ENCODE assay signal across 8 cellular contexts in genomic region chr1:154558610-154559495, GRCh38. TPM values are rescaled to one million over a fixed set of nuclear protein-coding genes. Genes with fewer than 3 reads are reported as not detected.
DNase-seq lines count a peak whose midpoint lies in the region; ATAC-seq and TF ChIP-seq lines count a peak whose summit lies in the region.

Gene UBE2Q1, minus strand, starts transcription at chr1:154558662. Its CDS starts 109 bp downstream, at chr1:154558553.

- peaks cover 35% of the 10 kb centered on the region for H3K36me3 Mint-ChIP-seq in activated CD4-positive, alpha-beta T cell treated with anti-CD3 and anti-CD28 coated beads, Interleukin-2, amount 10 ng/mL, durations not matched to agents 24 days and 14 days (ENCODE audit: low read depth)

- intact Hi-C loops in activated CD4-positive, alpha-beta T cell treated with anti-CD3 and anti-CD28 coated beads, Interleukin-2, amount 10 ng/mL, durations not matched to agents 24 days and 14 days (cut with micrococcal nuclease): loop anchor here (1.0 to 5.0 kb wide), 12 partner anchors 9 to 526 kb away; partner anchors contain the start of genes ADAR, IL6R and UBAP2L
- intact Hi-C loops in left colon (cut with DNase I, micrococcal nuclease): no loop called here

- no peaks in the 10 kb centered on the region for H3K9me3 Mint-ChIP-seq in activated CD4-positive, alpha-beta T cell treated with anti-CD3 and anti-CD28 coated beads, Interleukin-2, amount 10 ng/mL, durations not matched to agents 24 days and 14 days

- POLR2A ChIA-PET in BJ (lab: Charles Lee): no interaction called here

- CTCF ChIA-PET in BJ (lab: Yijun Ruan, JAX): interaction anchor here (0.6 to 2.3 kb wide), 33 partner anchors 12 to 501 kb away, joined by 3 to 29 read pairs (median 4); partner anchors contain the start of genes PMVK and SHC1

- DNase-seq in BJ (ENCODE audit: low read depth): peak; percentile 88
- DNase-seq in NCI-H526 treated with DMSO at 0.1 percent for 48 hours (lab: John Stamatoyannopoulos, UW): peak; percentile 100
- DNase-seq in activated CD4-positive, alpha-beta T cell treated with anti-CD3 and anti-CD28 coated beads, Interleukin-2, amount 10 ng/mL, durations not matched to agents 24 days and 14 days: peak; percentile 100
- peak; percentile 100 for DNase-seq in coronary artery (ENCODE audit: low spot score)
- peak; percentile 99 to 100 for DNase-seq in left colon
- peak; percentile 100 for DNase-seq in stimulated activated CD4-positive, alpha-beta T cell treated with anti-CD3 and anti-CD28 coated beads, Interleukin-1b, Interleukin-23, amount 100 ng/mL, for 48 hours

- ATAC-seq in GM19324 (IDR thresholded peaks at IDR 0.05; ENCODE audit: low FRiP score, unreplicated experiment) (peak; percentile 94), HG03469 (IDR thresholded peaks at IDR 0.05; ENCODE audit: unreplicated experiment) (peak; percentile 75), left colon (peak; percentile 91)

- TF ChIP-seq CTCF in BJ (IDR thresholded peaks at IDR 0.05; ENCODE audit: insufficient read depth, low read depth, low read length) (no peak), coronary artery (IDR thresholded peaks at IDR 0.05) (no peak)

- H3K27ac Mint-ChIP-seq in activated CD4-positive, alpha-beta T cell treated with anti-CD3 and anti-CD28 coated beads, Interleukin-2, amount 10 ng/mL, durations not matched to agents 24 days and 14 days: peak within 1 kb of the TSS; percentile 98

- peaks cover 15% of the 10 kb centered on the region for H3K36me3 ChIP-seq in BJ (ENCODE audit: control insufficient read depth, insufficient read depth, low read length)

- H3K4me1 Mint-ChIP-seq in activated CD4-positive, alpha-beta T cell treated with anti-CD3 and anti-CD28 coated beads, Interleukin-2, amount 10 ng/mL, durations not matched to agents 24 days and 14 days: peaks cover 38% of the 10 kb centered on the region

- no peaks in the 10 kb centered on the region for H3K27me3 Mint-ChIP-seq in activated CD4-positive, alpha-beta T cell treated with anti-CD3 and anti-CD28 coated beads, Interleukin-2, amount 10 ng/mL, durations not matched to agents 24 days and 14 days

- H3K4me3 ChIP-seq in BJ (ENCODE audit: low read depth, low read length) (peak within 1 kb of the TSS; percentile 85), coronary artery (peak within 1 kb of the TSS; percentile 98)

- no peaks in the 10 kb centered on the region for H3K27me3 ChIP-seq in BJ (ENCODE audit: control insufficient read depth, insufficient read depth, low read length)

- peak within 1 kb of the TSS; percentile 98 for H3K4me3 Mint-ChIP-seq in activated CD4-positive, alpha-beta T cell treated with anti-CD3 and anti-CD28 coated beads, Interleukin-2, amount 10 ng/mL, durations not matched to agents 24 days and 14 days

- peak within 1 kb of the TSS; percentile 86 to 95 for H3K27ac ChIP-seq in coronary artery

RNA-seq across cellular contexts. Expression of gene UBE2Q1, which starts in this region (rescaled TPM):
- 11.0 and 16.1 TPM in 2 replicates for polyA plus RNA-seq in BJ (2011; rRNA removed)
- polyA minus RNA-seq in BJ (2011; rRNA and poly(A)+ RNA removed): 8.9 and 9.3 TPM in 2 replicates
- 86.6 and 104 TPM in 2 replicates for total RNA-seq in activated CD4-positive, alpha-beta T cell treated with anti-CD3 and anti-CD28 coated beads, Interleukin-2, amount 10 ng/mL, durations not matched to agents 24 days and 14 days
- total RNA-seq in left colon: 10 to 100 TPM; 78.8 to 98.9 TPM

Comparison
In these comparisons a context has a peak if more than half of its experiments do, and no peak if none do; other contexts are left out.
1. Peak in every context shown above with its lines: DNase-seq, ATAC-seq, H3K4me3 ChIP-seq and H3K27ac ChIP-seq.